10 cellular contexts compared by ENCODE assay signal in the genomic region with DNA sequence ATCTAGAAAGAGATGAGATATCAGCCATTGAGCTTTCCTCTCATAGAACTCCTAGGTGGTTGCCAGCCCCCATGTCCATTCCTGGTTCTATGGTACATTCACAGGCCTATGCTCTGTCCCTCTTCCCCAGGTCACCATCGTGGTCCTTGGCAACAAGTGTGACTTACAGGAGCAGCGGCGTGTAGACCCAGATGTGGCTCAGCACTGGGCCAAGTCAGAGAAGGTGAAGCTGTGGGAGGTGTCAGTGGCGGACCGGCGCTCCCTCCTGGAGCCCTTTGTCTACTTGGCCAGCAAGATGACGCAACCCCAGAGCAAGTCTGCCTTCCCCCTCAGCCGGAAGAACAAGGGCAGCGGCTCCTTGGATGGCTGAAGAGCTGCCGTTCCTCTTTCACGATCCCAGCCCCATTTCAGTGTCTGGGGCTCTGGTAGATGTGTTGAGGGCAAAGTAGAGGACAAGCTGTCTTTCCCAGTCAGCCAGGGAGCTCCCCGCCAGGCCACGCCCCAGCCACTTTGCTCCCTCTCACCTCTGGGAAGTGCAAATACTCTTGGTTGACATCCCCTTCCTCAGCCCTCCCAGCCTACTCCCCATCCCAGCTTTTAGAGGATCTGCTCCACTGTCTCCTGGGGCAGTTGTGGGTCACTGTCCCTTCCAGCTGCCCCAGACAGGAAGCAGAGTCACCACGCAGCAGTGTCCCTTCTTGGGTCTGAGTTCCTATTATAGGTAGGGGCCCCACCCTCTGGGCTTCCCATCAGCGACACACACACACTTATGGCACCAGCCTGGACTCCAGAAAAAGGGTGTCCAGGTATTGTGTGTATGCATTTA. TPM values are rescaled to one million over a fixed set of nuclear protein-coding genes. Genes with fewer than 3 reads are reported as not detected.
A peak's percentile ranks its signal among the peaks of the same experiment; 100 is the strongest.
DNase-seq lines count a peak whose midpoint lies in the region; ATAC-seq and TF ChIP-seq lines count a peak whose summit lies in the region.
"Had no signal": no experiment of that assay in that cellular context is flagged by ENCODE, and none has a peak within 500 bp of the region (broad histone marks: within the 10 kb centered on the region; RNA-seq: fewer than 3 reads in every experiment).

No MANE protein-coding gene starts in this region.

- H3K4me1 ChIP-seq in ACC112 (ENCODE audit: control insufficient read depth, insufficient read depth, low read length, unreplicated experiment): peaks cover 43% of the 10 kb centered on the region

- peaks cover 9% of the 10 kb centered on the region; the same call in 1 of the 2 replicates for H3K36me3 ChIP-seq in ACC112 (ENCODE audit: insufficient read depth, low read length)

- H3K4me3 ChIP-seq in ACC112 (ENCODE audit: low read depth, low read length): no peak overlapping the region
- H3K4me3 ChIP-seq in dorsolateral prefrontal cortex: peak overlapping the region in 2 of 59 donors; percentile 3 to 6

- no peak overlapping the region for H2AFZ ChIP-seq in ACC112 (ENCODE audit: low read length, unreplicated experiment)

- H3K27ac ChIP-seq in ACC112 (ENCODE audit: low read depth, low read length) (peak overlapping the region; percentile 60), dorsolateral prefrontal cortex (peak overlapping the region in 42 of 59 donors; percentile 9 to 76 (median 59))
- H3K27ac ChIP-seq: C4-2B had no signal

- intact Hi-C loops in dorsolateral prefrontal cortex (cut with DNase I): loop anchor here in 1 of 2 donors (2.0 kb wide), 1 partner anchor 89 kb away; a partner anchor contains a TSS

- peaks cover 15% of the 10 kb centered on the region for H3K79me2 ChIP-seq in ACC112 (ENCODE audit: control insufficient read depth, insufficient read depth, low read length, unreplicated experiment)

- DNase-seq in NCI-H226: peak; percentile 75
- no peak for DNase-seq in dorsolateral prefrontal cortex
- peak; percentile 8 for DNase-seq in midbrain (lab: John Stamatoyannopoulos, UW)
- no peak for DNase-seq in GM10248 (ENCODE audit: extremely low spot score)
- DNase-seq in GM13976 (ENCODE audit: low spot score): no peak
- DNase-seq: NCI-H2227 treated with DMSO at 0.1 percent for 48 hours had no signal

- in situ Hi-C loops in GM13976 (cut with MboI; ENCODE audit: low sequenced_read_pairs, unreplicated experiment): loop anchor here (10.0 kb wide), 1 partner anchor 81 kb away; no protein-coding TSS in a partner anchor

- POLR2A ChIA-PET in GM10248 (lab: Yijun Ruan, JAX): interaction anchor here (0.7 kb wide), 2 partner anchors 171 to 197 kb away, joined by 3 read pairs; no protein-coding TSS in a partner anchor

- CTCF ChIA-PET in GM10248 (lab: Yijun Ruan, JAX): interaction anchor here (0.8 to 10.4 kb wide), 18 partner anchors 14 to 113 kb away, joined by 3 to 123 read pairs (median 9); a partner anchor contains a TSS

- H3K27me3 ChIP-seq in ACC112 (ENCODE audit: insufficient read depth, low read length) (no peaks in the 10 kb centered on the region), dorsolateral prefrontal cortex (no peaks in the 10 kb centered on the region)

- TF ChIP-seq CTCF in dorsolateral prefrontal cortex (IDR thresholded peaks at IDR 0.05 in 54 of 56, conservative IDR thresholded peaks at IDR 0.05 in 2 of 56; ENCODE audit: low read depth in 1 of 56, partially characterized antibody in 56 of 56) (no peak), GM10248 (IDR thresholded peaks at IDR 0.05; ENCODE audit: control extremely low read depth, extremely low read depth, low read depth, missing control alignments) (no peak), GM13976 (IDR thresholded peaks at IDR 0.05; ENCODE audit: borderline replicate concordance, control extremely low read depth, extremely low read depth, insufficient read depth, missing control alignments) (no peak)

- ATAC-seq in HG03196 (IDR thresholded peaks at IDR 0.05; ENCODE audit: unreplicated experiment) (no peak), GM18502 (IDR thresholded peaks at IDR 0.05; ENCODE audit: poor library complexity, unreplicated experiment) (no peak)

RNA-seq across cellular contexts. Expression of a gene that starts 3.8 kb away (rescaled TPM):
- total RNA-seq in dorsolateral prefrontal cortex: 10 to 100 TPM in 106 of 120 experiments, 1 to 10 TPM in 14; 8.1 to 21.5 (median 12.5) TPM

RNA-seq across cellular contexts. Expression of a gene that starts 6.5 kb away (rescaled TPM):
- 100 to 1,000 TPM in 114 of 120 experiments, 10 to 100 TPM in 6; 88.3 to 157 (median 125) TPM for total RNA-seq in dorsolateral prefrontal cortex

RNA-seq across cellular contexts. Expression of a gene that starts 26.7 kb away (rescaled TPM):
- total RNA-seq in dorsolateral prefrontal cortex: 1 to 10 TPM; 1.6 to 5.7 (median 3.4) TPM

RNA-seq across cellular contexts. Expression of a gene that starts 57.1 kb away (rescaled TPM):
- 1,000 to 10,000 TPM in 25 of 120 experiments, 100 to 1,000 TPM in 95; 166 to 3,303 (median 637) TPM for total RNA-seq in dorsolateral prefrontal cortex

Comparison
In these comparisons a context has a peak if more than half of its experiments do, and no peak if none do; other contexts are left out.
1. DNase-seq: peak in NCI-H226 (single experiment) and midbrain (single experiment); none in dorsolateral prefrontal cortex (0 of 10), GM10248 (single experiment) and GM13976 (single experiment).